In genomic region chr13:110638814-110639806, GRCh38 we compare ENCODE assay signal across 16 cellular contexts. TPM values are rescaled to one million over a fixed set of nuclear protein-coding genes. Genes with fewer than 3 reads are reported as not detected.
DNase-seq lines count a peak whose midpoint lies in the region; ATAC-seq and TF ChIP-seq lines count a peak whose summit lies in the region.
"Had no signal": no experiment of that assay in that cellular context is flagged by ENCODE, and none has a peak within 500 bp of the region (broad histone marks: within the 10 kb centered on the region; RNA-seq: fewer than 3 reads in every experiment).

No MANE protein-coding gene starts in this region.

- H2AFZ ChIP-seq in PC-3 (ENCODE audit: low read length) (no peak overlapping the region), parathyroid adenoma (no peak overlapping the region)

- no peaks in the 10 kb centered on the region for H4K20me1 ChIP-seq in PC-3 (ENCODE audit: low read length)

- peak; percentile 8 for DNase-seq in activated T-cell treated with anti-CD3 and anti-CD28 coated beads, Interleukin-2, amount 50 U/mL, for 1 hour
- DNase-seq in activated T-cell treated with anti-CD3 and anti-CD28 coated beads, Interleukin-2, amount 50 U/mL, for 48 hours, result no peak
- DNase-seq in PC-3, result no peak
- peak; percentile 14 for DNase-seq in ecto neural progenitor cell (ENCODE audit: low spot score)
- DNase-seq in NCI-H1436 (lab: John Stamatoyannopoulos, UW), result no peak
- DNase-seq in activated gamma-delta T cell (lab: John Stamatoyannopoulos, UW), result no peak
- DNase-seq in NCI-H2171 (lab: John Stamatoyannopoulos, UW), result no peak
- DNase-seq: activated CD4-positive, alpha-beta memory T cell treated with anti-CD3 and anti-CD28 coated beads, Interleukin-2, amount 10 ng/mL, durations not matched to agents 7 days and 5 days; anterior cingulate cortex; DMS 273 treated with DMSO at 0.1 percent for 48 hours; GDM1; midbrain; NCI-H1417 treated with DMSO at 0.1 percent for 48 hours; NCI-H774 had no signal

- POLR2A ChIA-PET in PC-3 (lab: Charles Lee; ENCODE audit: unreplicated experiment), result no interaction called here

- H3F3A ChIP-seq in PC-3 (ENCODE audit: low read length, unreplicated experiment), result no peaks in the 10 kb centered on the region

- H3K9me2 ChIP-seq in PC-3 (replicated peaks; ENCODE audit: low read length), result no peaks in the 10 kb centered on the region

- TF ChIP-seq CTCF in PC-3 (conservative IDR thresholded peaks at IDR 0.05; ENCODE audit: low read depth, low read length) (no peak), parathyroid adenoma (IDR thresholded peaks at IDR 0.05) (no peak)

- CTCF ChIA-PET in PC-3 (lab: Charles Lee), result no interaction called here

- H3K9ac ChIP-seq in PC-3 (ENCODE audit: low read length), result no peak overlapping the region
- H3K9ac ChIP-seq in parathyroid adenoma, result no peak overlapping the region

- BruUV-seq in PC-3 (replicated peaks; lab: Mats Ljungman, UMichigan), result TSS peak; percentile 21

- H3K4me1 ChIP-seq in PC-3 (ENCODE audit: insufficient read depth, low read length) (no peaks in the 10 kb centered on the region), parathyroid adenoma (peaks cover 8% of the 10 kb centered on the region)

- H3K27ac ChIP-seq in PC-3 (ENCODE audit: low read length) (no peak overlapping the region), parathyroid adenoma (no peak overlapping the region)
- H3K27ac ChIP-seq: tibial nerve had no signal

- intact Hi-C loops in PC-3 (cut with micrococcal nuclease), result no loop called here

- H3K79me2 ChIP-seq in PC-3 (ENCODE audit: low read length) (peaks cover 2% of the 10 kb centered on the region; the same call in 1 of the 2 replicates), parathyroid adenoma (no peaks in the 10 kb centered on the region)

- H3K4me2 ChIP-seq in PC-3 (ENCODE audit: low read length), result no peak overlapping the region
- H3K4me2 ChIP-seq in parathyroid adenoma (ENCODE audit: low read length), result peak overlapping the region; percentile 1

- H3K9me3 ChIP-seq in PC-3 (ENCODE audit: low read length) (no peaks in the 10 kb centered on the region), parathyroid adenoma (ENCODE audit: control insufficient read depth, low read length) (no peaks in the 10 kb centered on the region)
- H3K9me3 ChIP-seq: tibial nerve had no signal

- no peak for ATAC-seq in PC-3

- H3K27me3 ChIP-seq in PC-3 (ENCODE audit: low read length), result no peaks in the 10 kb centered on the region
- no peaks in the 10 kb centered on the region for H3K27me3 ChIP-seq in parathyroid adenoma (ENCODE audit: control insufficient read depth, insufficient read depth, low read length)
- H3K27me3 ChIP-seq: tibial nerve had no signal

- H3K36me3 ChIP-seq in PC-3 (ENCODE audit: low read depth, low read length) (peaks cover 11% of the 10 kb centered on the region), parathyroid adenoma (ENCODE audit: control insufficient read depth, insufficient read depth, low read length) (no peaks in the 10 kb centered on the region)

- H3K4me3 ChIP-seq in PC-3 (ENCODE audit: low read length) (no peak overlapping the region), parathyroid adenoma (ENCODE audit: low read depth, low read length) (no peak overlapping the region)
- H3K4me3 ChIP-seq: tibial nerve had no signal

RNA-seq across cellular contexts. Expression of gene NAXD, which starts 23.8 kb away (rescaled TPM):
- total RNA-seq in PC-3 (2014; rRNA removed), result 18.7 and 19.0 TPM in 2 replicates

Comparison
In these comparisons a context has a peak if more than half of its experiments do, and no peak if none do; other contexts are left out.
1. DNase-seq: peak in activated T-cell treated with anti-CD3 and anti-CD28 coated beads, Interleukin-2, amount 50 U/mL, for 1 hour (single experiment) and ecto neural progenitor cell (single experiment); none in activated T-cell treated with anti-CD3 and anti-CD28 coated beads, Interleukin-2, amount 50 U/mL, for 48 hours (0 of 2), PC-3 (single experiment), NCI-H1436 (single experiment), activated gamma-delta T cell (single experiment) and NCI-H2171 (single experiment).